9 cellular contexts compared by ENCODE assay signal in genomic region chr16:15434079-15434424, GRCh38. TPM values are rescaled to one million over a fixed set of nuclear protein-coding genes. Genes with fewer than 3 reads are reported as not detected.
DNase-seq lines count a peak whose midpoint lies in the region; ATAC-seq and TF ChIP-seq lines count a peak whose summit lies in the region.
"Had no signal": no experiment of that assay in that cellular context is flagged by ENCODE, and none has a peak within 500 bp of the region (broad histone marks: within the 10 kb centered on the region; RNA-seq: fewer than 3 reads in every experiment).

No MANE protein-coding gene starts in this region.

- H3K4me1 Mint-ChIP-seq in T-helper 2 cell treated with Interferon-gamma antibody and Interleukin-4, amounts not matched to agents 5 μg/mL and 100 μg/mL, for 36 hours (ENCODE audit: low read depth): peaks cover 13% of the 10 kb centered on the region

- ATAC-seq in body of pancreas (peak; percentile 4), left lung (no peak), GM18517 (IDR thresholded peaks at IDR 0.05; ENCODE audit: unreplicated experiment) (no peak)

- H3K27me3 ChIP-seq in body of pancreas: no peaks in the 10 kb centered on the region
- H3K27me3 ChIP-seq in left lung: peaks cover 9 to 42% of the 10 kb centered on the region in 2 donors

- no peaks in the 10 kb centered on the region for H3K36me3 Mint-ChIP-seq in T-helper 2 cell treated with Interferon-gamma antibody and Interleukin-4, amounts not matched to agents 5 μg/mL and 100 μg/mL, for 36 hours (ENCODE audit: low read depth)

- peaks cover 25% of the 10 kb centered on the region for H3K27me3 Mint-ChIP-seq in T-helper 2 cell treated with Interferon-gamma antibody and Interleukin-4, amounts not matched to agents 5 μg/mL and 100 μg/mL, for 36 hours (ENCODE audit: low read depth)

- H3K9me3 ChIP-seq in body of pancreas: no peaks in the 10 kb centered on the region
- no peaks in the 10 kb centered on the region for H3K9me3 ChIP-seq in left lung

- H3K4me3 ChIP-seq in body of pancreas (peak overlapping the region in 1 of 2 donors; percentile 70), left lung (peak overlapping the region; percentile 53 to 54)

- peaks cover 7% of the 10 kb centered on the region for H3K4me1 ChIP-seq in body of pancreas
- H3K4me1 ChIP-seq in left lung: peaks cover 0 to 8% of the 10 kb centered on the region in 2 donors

- H3K36me3 ChIP-seq in body of pancreas (replicated peaks in 1 of 2; ENCODE audit: insufficient read depth in 1 of 2, low read depth in 2 of 2): no peaks in the 10 kb centered on the region
- H3K36me3 ChIP-seq in left lung: no peaks in the 10 kb centered on the region

- no peak for DNase-seq in T-helper 2 cell treated with Interferon-gamma antibody and Interleukin-4, amounts not matched to agents 5 μg/mL and 100 μg/mL, for 36 hours (ENCODE audit: low spot score)
- DNase-seq in T-helper 2 cell: no peak
- no peak for DNase-seq in body of pancreas
- no peak for DNase-seq in left lung
- no peak for DNase-seq in GDM1 (lab: John Stamatoyannopoulos, UW)
- DNase-seq in NCI-H774 (lab: John Stamatoyannopoulos, UW): no peak
- DNase-seq: NCI-H2029 treated with DMSO at 0.1 percent for 48 hours had no signal

- peak overlapping the region; percentile 83 for H3K4me3 Mint-ChIP-seq in T-helper 2 cell treated with Interferon-gamma antibody and Interleukin-4, amounts not matched to agents 5 μg/mL and 100 μg/mL, for 36 hours

- TF ChIP-seq CTCF in body of pancreas (IDR thresholded peaks at IDR 0.05): no peak
- TF ChIP-seq CTCF in left lung (IDR thresholded peaks at IDR 0.05): no peak

- H3K9me3 Mint-ChIP-seq in T-helper 2 cell treated with Interferon-gamma antibody and Interleukin-4, amounts not matched to agents 5 μg/mL and 100 μg/mL, for 36 hours: no peaks in the 10 kb centered on the region

- H3K27ac Mint-ChIP-seq in T-helper 2 cell treated with Interferon-gamma antibody and Interleukin-4, amounts not matched to agents 5 μg/mL and 100 μg/mL, for 36 hours: no peak overlapping the region

- TF ChIP-seq POLR2A in body of pancreas (IDR thresholded peaks at IDR 0.05): no peak

- WGBS in body of pancreas, 2 donors: 28 to 35% methylated on average over 11 to 12 of the region's 12 CpGs

- intact Hi-C loops in body of pancreas (cut with DNase I) (no loop called here), left lung (cut with DNase I) (no loop called here)

- H3K27ac ChIP-seq in body of pancreas: no peak overlapping the region
- no peak overlapping the region for H3K27ac ChIP-seq in left lung
- H3K27ac ChIP-seq in temporal lobe (ENCODE audit: low read depth, low read length): peak overlapping the region; percentile 86

RNA-seq across cellular contexts. Expression of gene BMERB1, which starts 0.3 kb away (rescaled TPM):
- total RNA-seq in body of pancreas: 10 to 100 TPM in 1 of 2 donors, 1 to 10 TPM in 1; 8.9 to 22.3 TPM
- 10 to 100 TPM; 12.0 to 12.9 TPM for total RNA-seq in left lung
- 83.6 TPM for total RNA-seq in temporal lobe

RNA-seq across cellular contexts. Expression of gene MPV17L, which starts 38.5 kb away (rescaled TPM):
- total RNA-seq in body of pancreas (10 to 100 TPM; 14.5 to 35.3 TPM), left lung (1 to 10 TPM; 1.4 to 1.5 TPM), temporal lobe (8.1 TPM)

RNA-seq across cellular contexts. Expression of gene NPIPA5, which starts 56.0 kb away (rescaled TPM):
- total RNA-seq in body of pancreas: 10 to 100 TPM in 1 of 2 donors, 1 to 10 TPM in 1; 6.5 to 13.2 TPM
- 10 to 100 TPM; 13.6 to 17.7 TPM for total RNA-seq in left lung
- total RNA-seq in temporal lobe: 0.25 TPM
